Comparison of ENCODE assay signal across 1 cellular context in genomic region chr22:39003165-39003638, GRCh38.
TF ChIP-seq lines count a peak whose summit lies in the region.

No MANE protein-coding gene starts in this region.

TF ChIP-seq in GM23338, 12 proteins besides CTCF, POLR2A, EP300 and RAD21:
- TF ChIP-seq STAT1 (IDR thresholded peaks at IDR 0.05; ENCODE audit: unreplicated experiment) (no peak), EZH2phosphoT487 (IDR thresholded peaks at IDR 0.05; ENCODE audit: unreplicated experiment) (no peak), POLR2AphosphoS5 (IDR thresholded peaks at IDR 0.05; ENCODE audit: low read depth) (no peak), ZNF114 (CRISPR knock-in tag; IDR thresholded peaks at IDR 0.05) (no peak)
